Comparison of ENCODE assay signal across 13 cellular contexts in the genomic region with DNA sequence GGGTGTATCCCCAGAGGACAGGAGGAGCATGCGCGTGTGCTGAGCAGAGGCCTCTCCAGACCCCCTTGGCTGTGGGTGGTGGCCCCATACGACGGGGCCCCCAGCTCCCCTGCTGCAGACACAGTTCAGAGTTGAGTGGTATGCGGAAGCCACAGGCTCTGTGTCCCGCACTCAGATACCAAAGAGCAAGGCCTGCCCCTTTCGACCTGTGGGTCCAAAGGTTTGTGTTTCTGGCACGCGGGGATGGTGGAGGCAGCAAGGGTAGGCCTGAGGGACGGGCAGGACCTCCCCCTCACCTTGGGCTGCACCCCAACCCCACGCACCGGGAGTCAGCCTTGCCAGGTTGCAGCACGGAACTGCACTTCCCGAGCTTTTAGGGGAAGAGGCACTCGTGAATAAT. TPM values are rescaled to one million over a fixed set of nuclear protein-coding genes. Genes with fewer than 3 reads are reported as not detected.
DNase-seq lines count a peak whose midpoint lies in the region; ATAC-seq and TF ChIP-seq lines count a peak whose summit lies in the region.
"Had no signal": no experiment of that assay in that cellular context is flagged by ENCODE, and none has a peak within 500 bp of the region (broad histone marks: within the 10 kb centered on the region; RNA-seq: fewer than 3 reads in every experiment).

A gene (plus strand): TSS at position 328 of the 400 bp plus-strand sequence. CDS start 5,649 bp downstream, outside the sequence.

- WGBS in heart right ventricle, 2 donors, result 70 to 78% methylated on average over 15 of the region's 15 CpGs
- WGBS in trophoblast cell (ENCODE audit: extremely low coverage, insufficient coverage, insufficient read length), result no CpG with 5 or more reads among the region's 15 CpGs

- no peaks in the 10 kb centered on the region for H3K36me3 Mint-ChIP-seq in HFFc6 (ENCODE audit: low read depth)
- no peaks in the 10 kb centered on the region for H3K36me3 Mint-ChIP-seq in WTC11

- no peaks in the 10 kb centered on the region for H3K9me3 ChIP-seq in heart right ventricle
- no peaks in the 10 kb centered on the region for H3K9me3 ChIP-seq in trophoblast cell (ENCODE audit: insufficient read depth, low read depth, low read length)
- H3K9me3 ChIP-seq: ovary had no signal

- DNase-seq in HFFc6 (no peak), WTC11 (ENCODE audit: low spot score) (no peak), heart right ventricle (no peak), trophoblast cell (no peak)
- DNase-seq in central memory CD4-positive, alpha-beta T cell, result no peak
- DNase-seq: activated gamma-delta T cell treated with Interleukin-2 at 50 U/mL for 16 hours; DMS 273 treated with DMSO at 0.1 percent for 48 hours; HCEC 1CT; kidney glomerular epithelial cell; ovary; stimulated activated naive CD4-positive, alpha-beta T cell treated with Interleukin-2 at 50 U/mL for 16 hours had no signal

- no peak within 1 kb of the TSS for H4K8ac ChIP-seq in trophoblast cell (ENCODE audit: low read depth, low read length)

- H3K27ac Mint-ChIP-seq in HFFc6, result no peak within 1 kb of the TSS
- H3K27ac Mint-ChIP-seq in WTC11, result peak within 1 kb of the TSS; percentile 53; the same call in 1 of the 2 replicates

- H3K36me3 ChIP-seq in heart right ventricle, result peaks cover 0 to 72% (median 0%) of the 10 kb centered on the region in 9 donors
- H3K36me3 ChIP-seq in trophoblast cell (ENCODE audit: control insufficient read depth in 1 of 2, insufficient read depth in 2 of 2, low read length in 2 of 2), result no peaks in the 10 kb centered on the region
- H3K36me3 ChIP-seq: ovary had no signal

- H3K4me1 ChIP-seq in heart right ventricle, result no peaks in the 10 kb centered on the region
- H3K4me1 ChIP-seq in trophoblast cell (ENCODE audit: control insufficient read depth in 1 of 2, insufficient read depth in 2 of 2, low read length in 2 of 2), result no peaks in the 10 kb centered on the region

- no peak within 1 kb of the TSS for H3K18ac ChIP-seq in trophoblast cell (ENCODE audit: low read length)

- no peak within 1 kb of the TSS for H3K4me2 ChIP-seq in trophoblast cell (ENCODE audit: low read length)

- H3K27me3 ChIP-seq in heart right ventricle (no peaks in the 10 kb centered on the region), trophoblast cell (ENCODE audit: insufficient read depth, low read length) (no peaks in the 10 kb centered on the region)
- H3K27me3 ChIP-seq: ovary had no signal

- H3K79me2 ChIP-seq in trophoblast cell (ENCODE audit: control insufficient read depth, insufficient read depth, low read length, poor library complexity), result no peaks in the 10 kb centered on the region

- H3K4me1 Mint-ChIP-seq in HFFc6 (ENCODE audit: low read depth) (no peaks in the 10 kb centered on the region), WTC11 (no peaks in the 10 kb centered on the region)

- no peak within 1 kb of the TSS for H2AK5ac ChIP-seq in trophoblast cell (ENCODE audit: low read length)

- no peak within 1 kb of the TSS for H2BK12ac ChIP-seq in trophoblast cell (ENCODE audit: low read length)

- POLR2A ChIA-PET in WTC11 (lab: Charles Lee), result no interaction called here

- CTCF ChIA-PET in WTC11 (lab: Charles Lee), result interaction anchor here (0.6 to 3.2 kb wide), 2 partner anchors 11 to 377 kb away, joined by 3 to 14 read pairs; no protein-coding TSS in a partner anchor

- H3K4me3 Mint-ChIP-seq in HFFc6 (no peak within 1 kb of the TSS), WTC11 (no peak within 1 kb of the TSS)

- H3K14ac ChIP-seq in trophoblast cell (ENCODE audit: low read length), result no peak within 1 kb of the TSS

- no peaks in the 10 kb centered on the region for H3K9me3 Mint-ChIP-seq in HFFc6
- H3K9me3 Mint-ChIP-seq in WTC11, result no peaks in the 10 kb centered on the region

- no peak within 1 kb of the TSS for H4K91ac ChIP-seq in trophoblast cell (ENCODE audit: low read depth, low read length)

- H3K27ac ChIP-seq in heart right ventricle (no peak within 1 kb of the TSS), trophoblast cell (ENCODE audit: low read depth, low read length) (no peak within 1 kb of the TSS)
- H3K27ac ChIP-seq: ovary had no signal

- H4K12ac ChIP-seq in trophoblast cell (ENCODE audit: low read depth, low read length), result no peak within 1 kb of the TSS

- H3K9ac ChIP-seq in trophoblast cell (ENCODE audit: low read length), result no peak within 1 kb of the TSS

- H3K27me3 Mint-ChIP-seq in HFFc6 (ENCODE audit: insufficient read depth) (peaks cover 4% of the 10 kb centered on the region), WTC11 (ENCODE audit: low read depth) (no peaks in the 10 kb centered on the region)

- no peak for TF ChIP-seq CTCF in HFFc6 (IDR thresholded peaks at IDR 0.05)
- no peak for TF ChIP-seq CTCF in WTC11 (IDR thresholded peaks at IDR 0.05)
- TF ChIP-seq CTCF in heart right ventricle (IDR thresholded peaks at IDR 0.05), result no peak

- H3K79me1 ChIP-seq in trophoblast cell (ENCODE audit: low read length), result no peaks in the 10 kb centered on the region

- H3K23ac ChIP-seq in trophoblast cell (ENCODE audit: low read length), result no peak within 1 kb of the TSS

- ATAC-seq in WTC11 (no peak), heart right ventricle (no peak), HG03196 (IDR thresholded peaks at IDR 0.05; ENCODE audit: unreplicated experiment) (no peak), GM18907 (IDR thresholded peaks at IDR 0.05; ENCODE audit: unreplicated experiment) (no peak)

- no peak within 1 kb of the TSS for H3K4me3 ChIP-seq in heart right ventricle
- peak within 1 kb of the TSS; percentile 30 for H3K4me3 ChIP-seq in trophoblast cell (ENCODE audit: low read depth, low read length)
- H3K4me3 ChIP-seq: ovary had no signal

- no peak within 1 kb of the TSS for H2AFZ ChIP-seq in trophoblast cell (ENCODE audit: insufficient read depth, low read length, poor library complexity)

- intact Hi-C loops in heart right ventricle (cut with DNase I), result loop anchor here in 1 of 10 donors (10.0 kb wide), 2 partner anchors 129 to 299 kb away; no protein-coding TSS in a partner anchor

- H2BK5ac ChIP-seq in trophoblast cell (ENCODE audit: low read depth, low read length, poor library complexity), result no peak within 1 kb of the TSS

- H3K4ac ChIP-seq in trophoblast cell (ENCODE audit: low read depth, low read length), result no peak within 1 kb of the TSS

- H2BK120ac ChIP-seq in trophoblast cell (ENCODE audit: insufficient read depth, low read length, poor library complexity), result no peak within 1 kb of the TSS

TF ChIP-seq in WTC11, 78 proteins besides CTCF, POLR2A, EP300 and RAD21:
- TF ChIP-seq FOXP1 (CRISPR knock-in tag; IDR thresholded peaks at IDR 0.05; ENCODE audit: borderline replicate concordance) (no peak), NFATC4 (CRISPR knock-in tag; IDR thresholded peaks at IDR 0.05) (no peak), CREM (CRISPR knock-in tag; IDR thresholded peaks at IDR 0.05) (no peak), EMX1 (CRISPR knock-in tag; IDR thresholded peaks at IDR 0.05) (no peak)

RNA-seq across cellular contexts. Expression of the gene that starts here (rescaled TPM):
- 10 to 100 TPM in 4 of 6 experiments, 1 to 10 TPM in 2; 8.0 to 12.6 (median 10.7) TPM for total RNA-seq in HFFc6 (2021; fragmentation: NEBNext Ultra II Directional; extraction: Animal tissue kit (Norgen Biotek cat#: 25700))
- total RNA-seq in WTC11 (2021) (9.3 to 10.3 TPM (median 9.6 TPM) in 3 replicates), heart right ventricle (10 to 100 TPM; 16.5 to 41.5 (median 22.2) TPM)
- 10 to 100 TPM in 1 of 2 donors, 1 to 10 TPM in 1; 4.7 to 15.1 TPM for polyA plus RNA-seq in heart right ventricle
- 0.55 and 0.57 TPM in 2 replicates for polyA plus RNA-seq in trophoblast cell (2013)
